In genomic region chr13:100808330-100808729, GRCh38 we compare ENCODE assay signal across 22 cellular contexts.
A peak's percentile ranks its signal among the peaks of the same experiment; 100 is the strongest.
DNase-seq lines count a peak whose midpoint lies in the region; ATAC-seq, FAIRE-seq and TF ChIP-seq lines count a peak whose summit lies in the region.
"Had no signal": no experiment of that assay in that cellular context is flagged by ENCODE, and none has a peak within 500 bp of the region (broad histone marks: within the 10 kb centered on the region; RNA-seq: fewer than 3 reads in every experiment).

No MANE protein-coding gene starts in this region.

- DNase-seq in HepG2 (ENCODE audit: low spot score): peak; percentile 92
- no peak for DNase-seq in right lobe of liver
- DNase-seq in neural progenitor cell (ENCODE audit: low spot score): peak; percentile 74
- no peak for DNase-seq in stimulated activated CD4-positive, alpha-beta T cell treated with anti-CD3 and anti-CD28 coated beads, Interleukin-4, amount 100 ng/mL, for 1 hour
- DNase-seq in NOMO-1 treated with dmso at 0.1 percent for 144 hours (lab: John Stamatoyannopoulos, UW; ENCODE audit: unreplicated experiment): no peak
- no peak for DNase-seq in WTC11 (ENCODE audit: low spot score)
- DNase-seq: CD4-positive, alpha-beta memory T cell; KG1; MV-4-11; NCI-H2029; NCI-H510A treated with DMSO at 0.1 percent for 48 hours; PC-3; RPMI8226; SHP77 treated with DMSO at 0.1 percent for 48 hours; SK-N-SH had no signal

- H3K4me3 Mint-ChIP-seq in neural progenitor cell: no peak overlapping the region
- no peak overlapping the region for H3K4me3 Mint-ChIP-seq in WTC11
- H3K4me3 Mint-ChIP-seq: CD4-positive, alpha-beta memory T cell had no signal

- H2AFZ ChIP-seq in HepG2 (ENCODE audit: low read length) (no peak overlapping the region), neural progenitor cell (replicated peaks) (no peak overlapping the region)

- no peaks in the 10 kb centered on the region for H3K36me3 ChIP-seq in HepG2 (replicated peaks in 1 of 2; ENCODE audit: control insufficient read depth in 1 of 2, insufficient read depth in 2 of 2, low read length in 2 of 2)
- no peaks in the 10 kb centered on the region for H3K36me3 ChIP-seq in right lobe of liver
- H3K36me3 ChIP-seq in ectodermal cell (ENCODE audit: control insufficient read depth, insufficient read depth, low read length): no peaks in the 10 kb centered on the region
- H3K36me3 ChIP-seq in neural progenitor cell: no peaks in the 10 kb centered on the region
- H3K36me3 ChIP-seq: BLaER1 had no signal

- intact Hi-C loops in HepG2 (cut with micrococcal nuclease; ENCODE audit: unreplicated experiment) (loop anchor here (1.0 kb wide), 1 partner anchor 74 kb away; no protein-coding TSS in a partner anchor), right lobe of liver (cut with DNase I) (no loop called here)

- no peaks in the 10 kb centered on the region; a peak in 1 of 5 replicates for H3K27me3 ChIP-seq in HepG2 (ENCODE audit: control insufficient read depth in 1 of 2, insufficient read depth in 2 of 2, low read length in 2 of 2)
- no peaks in the 10 kb centered on the region for H3K27me3 ChIP-seq in right lobe of liver
- no peaks in the 10 kb centered on the region for H3K27me3 ChIP-seq in ectodermal cell (ENCODE audit: control insufficient read depth, insufficient read depth, low read length, poor library complexity, severe bottlenecking)
- H3K27me3 ChIP-seq in neural progenitor cell: no peaks in the 10 kb centered on the region
- H3K27me3 ChIP-seq: BLaER1 had no signal

- H3K9ac ChIP-seq in HepG2 (ENCODE audit: insufficient read depth, low read depth, low read length) (no peak overlapping the region), neural progenitor cell (no peak overlapping the region)
- H3K9ac ChIP-seq: BLaER1, SK-N-SH had no signal

- POLR2A ChIA-PET in HepG2 (lab: Yijun Ruan, JAX): interaction anchor here (1.2 kb wide), 1 partner anchor 134 kb away, joined by 3 read pairs; the partner anchor contains the start of gene TMTC4
- POLR2A ChIA-PET in WTC11 (lab: Charles Lee): interaction anchor here (0.6 kb wide), 1 partner anchor 1623 kb away, joined by 3 read pairs; no protein-coding TSS in a partner anchor

- H3F3A ChIP-seq in neural progenitor cell (ENCODE audit: low read depth): peaks cover 24% of the 10 kb centered on the region

- no peak overlapping the region for H3K27ac ChIP-seq in HepG2 (ENCODE audit: extremely low read length, insufficient read depth, low read length)
- no peak overlapping the region for H3K27ac ChIP-seq in right lobe of liver
- peak overlapping the region; percentile 92 for H3K27ac ChIP-seq in ectodermal cell (ENCODE audit: insufficient read depth, low read depth, low read length, poor library complexity, severe bottlenecking)
- peak overlapping the region; percentile 82 for H3K27ac ChIP-seq in neural progenitor cell
- H3K27ac ChIP-seq: A549, BLaER1 had no signal

- WGBS in HepG2 (ENCODE audit: low lambda C conversion rate): 10% methylated on average over 3 of the region's 3 CpGs
- 22% methylated on average over 2 of the region's 3 CpGs for WGBS in right lobe of liver (ENCODE audit: insufficient coverage, low coverage, low lambda C conversion rate, missing lambda C conversion rate)
- WGBS in ectodermal cell, 2 experiments: 55 to 61% methylated on average over 3 of the region's 3 CpGs

- peak; percentile 18 for FAIRE-seq in HepG2 (lab: Jason Lieb, UNC)
- FAIRE-seq: A549, D721Med, GM12892, H1 had no signal

- TF ChIP-seq RAD21 in HepG2 (CRISPR knock-in tag; IDR thresholded peaks at IDR 0.05): no peak

- H3K4me1 Mint-ChIP-seq in neural progenitor cell (peaks cover 34% of the 10 kb centered on the region), WTC11 (peaks cover 19% of the 10 kb centered on the region)
- H3K4me1 Mint-ChIP-seq: CD4-positive, alpha-beta memory T cell had no signal

- no peak for TF ChIP-seq POLR2A in HepG2 (IDR thresholded peaks at IDR 0.05; ENCODE audit: insufficient read depth in 1 of 2, low read depth in 2 of 2, low read length in 2 of 2)
- no peak for TF ChIP-seq POLR2A in right lobe of liver (IDR thresholded peaks at IDR 0.05)

- H3K36me3 Mint-ChIP-seq in neural progenitor cell (no peaks in the 10 kb centered on the region), WTC11 (no peaks in the 10 kb centered on the region)
- H3K36me3 Mint-ChIP-seq: CD4-positive, alpha-beta memory T cell had no signal

- no TSS peak for BruUV-seq in HepG2 (replicated peaks; lab: Mats Ljungman, UMichigan)

- H4K20me1 ChIP-seq in HepG2 (ENCODE audit: insufficient read depth, low read length) (no peaks in the 10 kb centered on the region), neural progenitor cell (ENCODE audit: low read depth) (no peaks in the 10 kb centered on the region)
- H4K20me1 ChIP-seq: BLaER1 had no signal

- H3K79me2 ChIP-seq in HepG2 (ENCODE audit: insufficient read depth, low read length) (no peaks in the 10 kb centered on the region), neural progenitor cell (ENCODE audit: low read depth) (no peaks in the 10 kb centered on the region)

- H3K9me3 Mint-ChIP-seq in neural progenitor cell (peaks cover 3% of the 10 kb centered on the region), WTC11 (peaks cover 4% of the 10 kb centered on the region)
- H3K9me3 Mint-ChIP-seq: CD4-positive, alpha-beta memory T cell had no signal

- TF ChIP-seq EP300 in HepG2 (IDR thresholded peaks at IDR 0.05; ENCODE audit: low read depth in 2 of 2, low read length in 2 of 2) (peak in 1 of 2 experiments; percentile 58; a peak in 2 of 4 replicates), HepG2 (CRISPR knock-in tag; IDR thresholded peaks at IDR 0.05; ENCODE audit: borderline replicate concordance) (peak; percentile 61; the same call in 1 of the 2 replicates)

- H3K4me2 ChIP-seq in HepG2 (ENCODE audit: low read depth, low read length) (peak overlapping the region; percentile 60), neural progenitor cell (peak overlapping the region; percentile 73)
- H3K4me2 ChIP-seq: A549, BLaER1, SK-N-SH had no signal

- in situ Hi-C loops in HepG2 (cut with HindIII; ENCODE audit: extremely low pct_ligation_motif_present, low pct_unique_long_range_greater_than_20kb): no loop called here

- H3K4me1 ChIP-seq in HepG2 (ENCODE audit: insufficient read depth, low read length): peaks cover 50% of the 10 kb centered on the region
- no peaks in the 10 kb centered on the region for H3K4me1 ChIP-seq in right lobe of liver
- peaks cover 47% of the 10 kb centered on the region for H3K4me1 ChIP-seq in ectodermal cell (ENCODE audit: control insufficient read depth, insufficient read depth, low read length)
- peaks cover 58% of the 10 kb centered on the region for H3K4me1 ChIP-seq in neural progenitor cell
- H3K4me1 ChIP-seq: A549, BLaER1 had no signal

- ATAC-seq in HepG2 (peak; percentile 98), right lobe of liver (no peak), WTC11 (no peak), GM19395 (IDR thresholded peaks at IDR 0.05; ENCODE audit: unreplicated experiment) (no peak)
- ATAC-seq: A549, PC-3 had no signal

- H3K27ac Mint-ChIP-seq in neural progenitor cell (no peak overlapping the region), WTC11 (no peak overlapping the region)
- H3K27ac Mint-ChIP-seq: CD4-positive, alpha-beta memory T cell had no signal

- CTCF ChIA-PET in HepG2 (lab: Yijun Ruan, JAX; ENCODE audit: low intra/inter-chr PET ratio, low total read pairs): no interaction called here
- CTCF ChIA-PET in WTC11 (lab: Charles Lee): interaction anchor here (2.0 kb wide), 1 partner anchor 134 kb away, joined by 4 read pairs; the partner anchor contains the start of gene TMTC4

- H3K27me3 Mint-ChIP-seq in neural progenitor cell (ENCODE audit: insufficient read depth, low read depth): no peaks in the 10 kb centered on the region
- no peaks in the 10 kb centered on the region for H3K27me3 Mint-ChIP-seq in WTC11 (ENCODE audit: low read depth)

- no peaks in the 10 kb centered on the region for H3K9me3 ChIP-seq in HepG2 (ENCODE audit: low read length)
- no peaks in the 10 kb centered on the region for H3K9me3 ChIP-seq in right lobe of liver
- no peaks in the 10 kb centered on the region for H3K9me3 ChIP-seq in ectodermal cell (ENCODE audit: control insufficient read depth, low read length)
- no peaks in the 10 kb centered on the region for H3K9me3 ChIP-seq in neural progenitor cell (ENCODE audit: low read depth)
- H3K9me3 ChIP-seq: A549, BLaER1, SK-N-SH had no signal

- no peak for TF ChIP-seq CTCF in HepG2 (CRISPR knock-in tag; IDR thresholded peaks at IDR 0.05)
- TF ChIP-seq CTCF in right lobe of liver (IDR thresholded peaks at IDR 0.05): no peak
- TF ChIP-seq CTCF in neural progenitor cell (IDR thresholded peaks at IDR 0.05): no peak
- TF ChIP-seq CTCF in WTC11 (IDR thresholded peaks at IDR 0.05): no peak

- no peak overlapping the region for H3K4me3 ChIP-seq in HepG2 (replicated peaks in 1 of 3; ENCODE audit: insufficient read depth in 1 of 3, low read depth in 2 of 3, low read length in 3 of 3)
- no peak overlapping the region for H3K4me3 ChIP-seq in right lobe of liver
- H3K4me3 ChIP-seq in ectodermal cell (ENCODE audit: insufficient read depth, low read depth, low read length): no peak overlapping the region
- H3K4me3 ChIP-seq in neural progenitor cell: peak overlapping the region; percentile 32
- H3K4me3 ChIP-seq: A549, BLaER1 had no signal

TF ChIP-seq in WTC11, 78 proteins besides CTCF, POLR2A, EP300 and RAD21 (continues in another document):
- no peak for TF ChIP-seq ERG (CRISPR knock-in tag; IDR thresholded peaks at IDR 0.05)

Comparison
In these comparisons a context has a peak if more than half of its experiments do, and no peak if none do; other contexts are left out.
1. DNase-seq: peak in HepG2 (single experiment) and neural progenitor cell (single experiment); none in right lobe of liver (0 of 3), stimulated activated CD4-positive, alpha-beta T cell treated with anti-CD3 and anti-CD28 coated beads, Interleukin-4, amount 100 ng/mL, for 1 hour (single experiment), NOMO-1 treated with dmso at 0.1 percent for 144 hours (single experiment) and WTC11 (single experiment).
2. H3K27ac ChIP-seq: peak in ectodermal cell (single experiment) and neural progenitor cell (single experiment); none in HepG2 (single experiment) and right lobe of liver (0 of 3).
3. Of the 50 proteins assayed by ChIP-seq in both HepG2 and WTC11: peak only in HepG2: TCF7 and ZNF281; only in WTC11: none; in both: none; in neither: 46; mixed calls (peak in some experiments, not most) for 2.